ENCODE assay signal across 19 cellular contexts in the genomic region with DNA sequence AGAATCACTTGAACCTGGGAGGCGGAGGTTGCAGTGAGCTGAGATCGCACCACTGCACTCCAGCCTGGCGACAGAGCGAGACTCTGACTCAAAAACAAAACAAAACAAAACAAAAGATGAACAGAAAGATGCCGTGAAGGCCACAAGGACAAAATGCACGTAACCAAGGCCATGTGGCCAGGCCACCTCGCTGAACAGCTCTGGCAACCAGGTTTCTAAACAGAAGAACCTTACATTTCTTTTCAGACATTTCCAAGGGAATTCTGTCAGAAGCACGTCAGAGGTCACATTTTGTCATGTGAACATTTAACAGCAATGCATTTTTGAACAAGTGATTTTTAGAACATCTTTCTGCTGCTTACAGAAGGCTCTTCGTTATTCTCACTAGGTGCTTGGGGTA. TPM values are rescaled to one million over a fixed set of nuclear protein-coding genes. Genes with fewer than 3 reads are reported as not detected.
DNase-seq lines count a peak whose midpoint lies in the region; ATAC-seq and TF ChIP-seq lines count a peak whose summit lies in the region.
"Had no signal": no experiment of that assay in that cellular context is flagged by ENCODE, and none has a peak within 500 bp of the region (broad histone marks: within the 10 kb centered on the region; RNA-seq: fewer than 3 reads in every experiment).

No MANE protein-coding gene starts in this region.

- H3K27ac ChIP-seq in mammary epithelial cell (ENCODE audit: insufficient read depth, low read depth, low read length): no peak overlapping the region
- no peak overlapping the region for H3K27ac ChIP-seq in upper lobe of left lung
- H3K27ac ChIP-seq: BLaER1, SJCRH30 had no signal

- H3K36me3 Mint-ChIP-seq in MCF 10A (ENCODE audit: insufficient read depth, unreplicated experiment) (peaks cover 98% of the 10 kb centered on the region), HFFc6 (ENCODE audit: low read depth) (peaks cover 47% of the 10 kb centered on the region), WTC11 (peaks cover 97% of the 10 kb centered on the region)
- peaks cover 76% of the 10 kb centered on the region for H3K36me3 Mint-ChIP-seq in central memory CD8-positive, alpha-beta T cell (ENCODE audit: insufficient read depth)
- peaks cover 84% of the 10 kb centered on the region for H3K36me3 Mint-ChIP-seq in stimulated activated memory B cell treated with anti-CD40 and anti-IgM and Interleukin-4, amounts not matched to agents 10 μg/mL and 1 μg/mL and 100 μg/mL, for 72 hours

- H3K27ac Mint-ChIP-seq in MCF 10A (ENCODE audit: low read depth, unreplicated experiment): peak overlapping the region; percentile 50
- H3K27ac Mint-ChIP-seq in HFFc6: peak overlapping the region; percentile 31; the same call in 1 of the 2 replicates
- peak overlapping the region; percentile 13 for H3K27ac Mint-ChIP-seq in central memory CD8-positive, alpha-beta T cell (ENCODE audit: low read depth)
- H3K27ac Mint-ChIP-seq in stimulated activated memory B cell treated with anti-CD40 and anti-IgM and Interleukin-4, amounts not matched to agents 10 μg/mL and 1 μg/mL and 100 μg/mL, for 72 hours: peak overlapping the region; percentile 22
- H3K27ac Mint-ChIP-seq in WTC11: no peak overlapping the region
- no peak overlapping the region for H3K27ac Mint-ChIP-seq in stimulated activated naive CD8-positive, alpha-beta T cell treated with anti-CD3 and anti-CD28 coated beads, Interleukin-15, amount 100 ng/mL, for 72 hours

- no peak for DNase-seq in MCF 10A (ENCODE audit: unreplicated experiment)
- no peak for DNase-seq in mammary epithelial cell
- DNase-seq in HFFc6: no peak
- no peak for DNase-seq in central memory CD8-positive, alpha-beta T cell (ENCODE audit: low spot score in 2 of 2)
- DNase-seq in WTC11 (ENCODE audit: low spot score): no peak
- no peak for DNase-seq in stimulated activated naive CD8-positive, alpha-beta T cell treated with anti-CD3 and anti-CD28 coated beads, Interleukin-15, amount 100 ng/mL, for 72 hours
- DNase-seq in upper lobe of left lung: no peak
- DNase-seq: CD8-positive, alpha-beta memory T cell; DMS53; GDM1; Karpas-422; NCI-H1694; NCI-H2081; NCI-H2171 treated with DMSO at 0.1 percent for 48 hours; NCI-H524 treated with DMSO at 0.1 percent for 48 hours; NCI-H82; SJCRH30 had no signal

- no peak overlapping the region for H3K9ac ChIP-seq in mammary epithelial cell (ENCODE audit: insufficient read depth, low read length)
- H3K9ac ChIP-seq: BLaER1 had no signal

- no peak for ATAC-seq in central memory CD8-positive, alpha-beta T cell (replicated peaks; ENCODE audit: extremely low read depth, poor library complexity, severe bottlenecking)
- ATAC-seq in stimulated activated memory B cell treated with anti-CD40 and anti-IgM and Interleukin-4, amounts not matched to agents 10 μg/mL and 1 μg/mL and 100 μg/mL, for 72 hours: no peak
- no peak for ATAC-seq in WTC11
- ATAC-seq in stimulated activated naive CD8-positive, alpha-beta T cell treated with anti-CD3 and anti-CD28 coated beads, Interleukin-15, amount 100 ng/mL, for 72 hours: no peak
- ATAC-seq in upper lobe of left lung (ENCODE audit: low FRiP score in 2 of 2): no peak

- dilution Hi-C loops in mammary epithelial cell (cut with HindIII; ENCODE audit: low sequenced_read_pairs): no loop called here

- no peaks in the 10 kb centered on the region for H4K20me1 ChIP-seq in mammary epithelial cell (ENCODE audit: insufficient read depth, low read length)

- peaks cover 92% of the 10 kb centered on the region for H3K79me2 ChIP-seq in mammary epithelial cell (ENCODE audit: insufficient read depth, low read length)

- POLR2A ChIA-PET in MCF 10A (lab: Yijun Ruan, JAX): no interaction called here
- POLR2A ChIA-PET in WTC11 (lab: Charles Lee): no interaction called here

- no peaks in the 10 kb centered on the region for H3K9me3 Mint-ChIP-seq in MCF 10A (ENCODE audit: unreplicated experiment)
- H3K9me3 Mint-ChIP-seq in HFFc6: no peaks in the 10 kb centered on the region
- no peaks in the 10 kb centered on the region for H3K9me3 Mint-ChIP-seq in central memory CD8-positive, alpha-beta T cell
- no peaks in the 10 kb centered on the region for H3K9me3 Mint-ChIP-seq in stimulated activated memory B cell treated with anti-CD40 and anti-IgM and Interleukin-4, amounts not matched to agents 10 μg/mL and 1 μg/mL and 100 μg/mL, for 72 hours
- no peaks in the 10 kb centered on the region for H3K9me3 Mint-ChIP-seq in WTC11
- H3K9me3 Mint-ChIP-seq in stimulated activated naive CD8-positive, alpha-beta T cell treated with anti-CD3 and anti-CD28 coated beads, Interleukin-15, amount 100 ng/mL, for 72 hours: no peaks in the 10 kb centered on the region
- H3K9me3 Mint-ChIP-seq: CD8-positive, alpha-beta memory T cell had no signal

- H3K4me1 ChIP-seq in mammary epithelial cell (ENCODE audit: insufficient read depth, low read length) (no peaks in the 10 kb centered on the region), upper lobe of left lung (no peaks in the 10 kb centered on the region)
- H3K4me1 ChIP-seq: SJCRH30 had no signal

- BruUV-seq in MCF 10A (replicated peaks; lab: Mats Ljungman, UMichigan): no TSS peak
- BruUV-seq in mammary epithelial cell (replicated peaks; lab: Mats Ljungman, UMichigan): no TSS peak

- no peak overlapping the region for H3K4me3 ChIP-seq in mammary epithelial cell (replicated peaks in 1 of 3; ENCODE audit: insufficient read depth in 1 of 3, low read depth in 2 of 3, low read length in 3 of 3)
- no peak overlapping the region for H3K4me3 ChIP-seq in upper lobe of left lung
- H3K4me3 ChIP-seq: BLaER1, SJCRH30 had no signal

- H3K27me3 ChIP-seq in mammary epithelial cell (ENCODE audit: insufficient read depth, low read length): no peaks in the 10 kb centered on the region
- no peaks in the 10 kb centered on the region for H3K27me3 ChIP-seq in upper lobe of left lung
- H3K27me3 ChIP-seq: BLaER1, SJCRH30 had no signal

- in situ Hi-C loops in mammary epithelial cell (cut with MboI; ENCODE audit: low sequenced_read_pairs in 2 of 2): no loop called here

- H3K4me3 Mint-ChIP-seq in MCF 10A (ENCODE audit: unreplicated experiment) (no peak overlapping the region), HFFc6 (no peak overlapping the region), WTC11 (no peak overlapping the region)
- H3K4me3 Mint-ChIP-seq in central memory CD8-positive, alpha-beta T cell: no peak overlapping the region
- H3K4me3 Mint-ChIP-seq in stimulated activated memory B cell treated with anti-CD40 and anti-IgM and Interleukin-4, amounts not matched to agents 10 μg/mL and 1 μg/mL and 100 μg/mL, for 72 hours: no peak overlapping the region
- H3K4me3 Mint-ChIP-seq in stimulated activated naive CD8-positive, alpha-beta T cell treated with anti-CD3 and anti-CD28 coated beads, Interleukin-15, amount 100 ng/mL, for 72 hours: no peak overlapping the region
- H3K4me3 Mint-ChIP-seq: CD8-positive, alpha-beta memory T cell had no signal

- H3K4me1 Mint-ChIP-seq in MCF 10A (ENCODE audit: insufficient read depth, unreplicated experiment): peaks cover 4% of the 10 kb centered on the region
- no peaks in the 10 kb centered on the region for H3K4me1 Mint-ChIP-seq in HFFc6 (ENCODE audit: low read depth)
- peaks cover 13% of the 10 kb centered on the region for H3K4me1 Mint-ChIP-seq in central memory CD8-positive, alpha-beta T cell
- peaks cover 17% of the 10 kb centered on the region for H3K4me1 Mint-ChIP-seq in stimulated activated memory B cell treated with anti-CD40 and anti-IgM and Interleukin-4, amounts not matched to agents 10 μg/mL and 1 μg/mL and 100 μg/mL, for 72 hours
- no peaks in the 10 kb centered on the region for H3K4me1 Mint-ChIP-seq in WTC11
- H3K4me1 Mint-ChIP-seq in stimulated activated naive CD8-positive, alpha-beta T cell treated with anti-CD3 and anti-CD28 coated beads, Interleukin-15, amount 100 ng/mL, for 72 hours: peaks cover 21% of the 10 kb centered on the region

- WGBS in mammary epithelial cell (ENCODE audit: low coverage, missing lambda C conversion rate): 79% methylated on average over 5 of the region's 9 CpGs
- WGBS in upper lobe of left lung, 2 donors: 86 to 87% methylated on average over 9 of the region's 9 CpGs

- intact Hi-C loops in MCF 10A (cut with micrococcal nuclease) (no loop called here), mammary epithelial cell (cut with micrococcal nuclease) (no loop called here)

- CTCF ChIA-PET in MCF 10A (lab: Yijun Ruan, JAX) (no interaction called here), mammary epithelial cell (lab: Charles Lee; ENCODE audit: low non-redundant PET) (no interaction called here), WTC11 (lab: Charles Lee) (interaction anchor here (0.8 kb wide), 1 partner anchor 21 kb away, joined by 3 read pairs; no protein-coding TSS in a partner anchor)

- H3K9me3 ChIP-seq in mammary epithelial cell (replicated peaks; ENCODE audit: insufficient read depth, low read length) (no peaks in the 10 kb centered on the region), upper lobe of left lung (no peaks in the 10 kb centered on the region)
- H3K9me3 ChIP-seq: BLaER1, SJCRH30 had no signal

- no peak overlapping the region for H2AFZ ChIP-seq in mammary epithelial cell (ENCODE audit: low read depth, low read length)

- TF ChIP-seq EP300 in upper lobe of left lung (IDR thresholded peaks at IDR 0.05): no peak

- no peak for TF ChIP-seq CTCF in MCF 10A (IDR thresholded peaks at IDR 0.05; ENCODE audit: unreplicated experiment)
- no peak for TF ChIP-seq CTCF in mammary epithelial cell (conservative IDR thresholded peaks at IDR 0.05 in 1 of 2, IDR thresholded peaks at IDR 0.05 in 1 of 2; ENCODE audit: extremely low read depth in 1 of 2, insufficient read depth in 1 of 2, low read depth in 1 of 2, low read length in 2 of 2)
- TF ChIP-seq CTCF in HFFc6 (IDR thresholded peaks at IDR 0.05): no peak
- no peak for TF ChIP-seq CTCF in WTC11 (IDR thresholded peaks at IDR 0.05)
- TF ChIP-seq CTCF in upper lobe of left lung (IDR thresholded peaks at IDR 0.05): no peak

- TF ChIP-seq POLR2A in upper lobe of left lung (IDR thresholded peaks at IDR 0.05): no peak

- no peak overlapping the region for H3K4me2 ChIP-seq in mammary epithelial cell (ENCODE audit: insufficient read depth, low read depth, low read length)
- H3K4me2 ChIP-seq: BLaER1 had no signal

- no peaks in the 10 kb centered on the region for H3K27me3 Mint-ChIP-seq in MCF 10A (ENCODE audit: insufficient read depth, unreplicated experiment)
- H3K27me3 Mint-ChIP-seq in HFFc6 (ENCODE audit: insufficient read depth): peaks cover 5% of the 10 kb centered on the region
- H3K27me3 Mint-ChIP-seq in central memory CD8-positive, alpha-beta T cell: no peaks in the 10 kb centered on the region
- no peaks in the 10 kb centered on the region for H3K27me3 Mint-ChIP-seq in stimulated activated memory B cell treated with anti-CD40 and anti-IgM and Interleukin-4, amounts not matched to agents 10 μg/mL and 1 μg/mL and 100 μg/mL, for 72 hours
- no peaks in the 10 kb centered on the region for H3K27me3 Mint-ChIP-seq in WTC11 (ENCODE audit: low read depth)
- H3K27me3 Mint-ChIP-seq in stimulated activated naive CD8-positive, alpha-beta T cell treated with anti-CD3 and anti-CD28 coated beads, Interleukin-15, amount 100 ng/mL, for 72 hours: no peaks in the 10 kb centered on the region
- H3K27me3 Mint-ChIP-seq: CD8-positive, alpha-beta memory T cell had no signal

- H3K36me3 ChIP-seq in mammary epithelial cell (ENCODE audit: insufficient read depth, low read length) (peaks cover 58% of the 10 kb centered on the region), upper lobe of left lung (peaks cover 75 to 100% (median 97%) of the 10 kb centered on the region in 4 donors)

RNA-seq across cellular contexts. Expression of gene USP22, which starts 28.8 kb away (rescaled TPM):
- total RNA-seq in MCF 10A (2022) (146 and 157 TPM in 2 replicates), mammary epithelial cell (100 to 1,000 TPM; 187 to 318 TPM), WTC11 (2021) (278 to 289 TPM (median 281 TPM) in 3 replicates), upper lobe of left lung (100 to 1,000 TPM; 134 to 302 (median 177) TPM)
- 175 TPM for polyA plus RNA-seq in mammary epithelial cell
- 423 TPM for polyA minus RNA-seq in mammary epithelial cell
- total RNA-seq in HFFc6 (2021; fragmentation: NEBNext Ultra II Directional; extraction: Animal tissue kit (Norgen Biotek cat#: 25700)): 100 to 1,000 TPM; 215 to 270 (median 241) TPM

Comparison
In these comparisons a context has a peak if more than half of its experiments do, and no peak if none do; other contexts are left out.
1. H3K27ac Mint-ChIP-seq: peak in MCF 10A (single experiment), HFFc6 (single experiment), central memory CD8-positive, alpha-beta T cell (single experiment) and stimulated activated memory B cell treated with anti-CD40 and anti-IgM and Interleukin-4, amounts not matched to agents 10 μg/mL and 1 μg/mL and 100 μg/mL, for 72 hours (single experiment); none in WTC11 (single experiment) and stimulated activated naive CD8-positive, alpha-beta T cell treated with anti-CD3 and anti-CD28 coated beads, Interleukin-15, amount 100 ng/mL, for 72 hours (0 of 2).